8 cellular contexts compared by ENCODE assay signal in the genomic region with DNA sequence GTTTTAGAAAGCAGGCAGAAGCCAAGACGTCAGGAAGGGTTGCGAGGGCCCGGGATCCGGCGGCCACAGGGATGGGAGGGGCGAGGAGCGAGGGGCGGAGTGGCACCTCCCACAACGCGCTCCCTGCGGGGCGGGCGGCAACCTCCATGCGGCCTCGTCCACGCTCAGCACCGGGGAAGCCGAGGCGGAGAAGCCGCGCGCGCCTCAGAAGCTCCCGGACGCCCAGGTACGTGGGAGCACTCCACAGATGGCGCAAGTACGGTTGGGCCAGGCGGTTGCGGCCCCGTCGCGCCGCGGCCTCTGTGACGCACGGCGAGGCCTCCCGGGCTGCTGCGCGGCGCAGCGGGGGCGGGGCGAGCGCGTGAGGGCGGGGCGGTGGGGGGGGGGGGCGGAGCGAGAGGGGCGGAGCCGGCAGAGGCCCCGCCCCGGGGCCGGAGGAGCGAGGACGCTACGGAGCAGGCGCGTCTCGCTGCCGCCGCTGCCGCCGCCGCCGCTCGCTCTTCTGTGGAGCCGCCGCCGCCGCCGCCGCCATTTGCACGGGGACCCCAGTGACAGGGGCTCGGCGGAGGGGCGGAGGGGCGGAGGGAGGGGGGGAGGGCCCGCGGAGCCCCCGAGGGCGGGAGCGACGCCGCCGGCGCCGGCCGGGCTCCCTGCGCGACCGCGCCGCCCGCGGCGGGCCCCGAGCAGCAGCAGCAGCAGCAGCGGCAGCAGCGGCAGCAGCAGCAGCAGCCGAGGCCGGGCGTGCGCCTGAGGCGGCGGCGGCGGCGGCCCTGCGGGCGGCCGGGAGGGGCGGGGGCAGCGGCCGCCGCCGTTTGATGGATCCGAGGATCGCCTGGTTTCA. TPM values are rescaled to one million over a fixed set of nuclear protein-coding genes. Genes with fewer than 3 reads are reported as not detected.
DNase-seq lines count a peak whose midpoint lies in the region; ATAC-seq and TF ChIP-seq lines count a peak whose summit lies in the region.

A gene (plus strand): TSS at position 500 of the 841 bp plus-strand sequence. CDS start 316 bp downstream, at position 816.

- H3K9me3 ChIP-seq in CD4-positive, CD25-positive, alpha-beta regulatory T cell (ENCODE audit: control insufficient read depth in 2 of 2, low read length in 2 of 2): no peaks in the 10 kb centered on the region
- H3K9me3 ChIP-seq in endodermal cell (ENCODE audit: control insufficient read depth, low read length): no peaks in the 10 kb centered on the region

- peak within 1 kb of the TSS; percentile 80 for H3K9ac ChIP-seq in endodermal cell (ENCODE audit: extremely low read depth, low read length, poor library complexity, severe bottlenecking)

- peaks cover 11% of the 10 kb centered on the region for H3K36me3 Mint-ChIP-seq in CD4-positive, CD25-positive, alpha-beta regulatory T cell
- peaks cover 3% of the 10 kb centered on the region for H3K36me3 Mint-ChIP-seq in endodermal cell (ENCODE audit: low read depth)
- no peaks in the 10 kb centered on the region for H3K36me3 Mint-ChIP-seq in mesothelial cell of epicardium

- peaks cover 50% of the 10 kb centered on the region for H3K4me1 ChIP-seq in CD4-positive, CD25-positive, alpha-beta regulatory T cell (ENCODE audit: control insufficient read depth, insufficient read depth, low read length, poor library complexity, severe bottlenecking)
- no peaks in the 10 kb centered on the region for H3K4me1 ChIP-seq in endodermal cell (ENCODE audit: control insufficient read depth, insufficient read depth, low read length)

- peak within 1 kb of the TSS; percentile 95 for H3K27ac ChIP-seq in CD4-positive, CD25-positive, alpha-beta regulatory T cell (ENCODE audit: insufficient read depth, low read length, poor library complexity, severe bottlenecking)
- H3K27ac ChIP-seq in endodermal cell (ENCODE audit: low read depth, low read length): peak within 1 kb of the TSS; percentile 89

- WGBS in endodermal cell (ENCODE audit: insufficient coverage in 1 of 2, insufficient read length in 1 of 2), 2 experiments: 1% methylated on average over 37 to 95 of the region's 121 CpGs

- H3K4me3 Mint-ChIP-seq in CD4-positive, CD25-positive, alpha-beta regulatory T cell: peak within 1 kb of the TSS; percentile 95 to 96 (median 96)
- H3K4me3 Mint-ChIP-seq in endodermal cell: peak within 1 kb of the TSS; percentile 72
- H3K4me3 Mint-ChIP-seq in mesothelial cell of epicardium: peak within 1 kb of the TSS; percentile 89

- peaks cover 9 to 42% (median 26%) of the 10 kb centered on the region in 4 donors for H3K4me1 Mint-ChIP-seq in CD4-positive, CD25-positive, alpha-beta regulatory T cell
- peaks cover 17% of the 10 kb centered on the region for H3K4me1 Mint-ChIP-seq in endodermal cell
- H3K4me1 Mint-ChIP-seq in mesothelial cell of epicardium: peaks cover 23% of the 10 kb centered on the region

- ATAC-seq in CD4-positive, CD25-positive, alpha-beta regulatory T cell (ENCODE audit: low read depth in 2 of 2): peak; percentile 82 to 83
- peak; percentile 68 for ATAC-seq in GM19351 (IDR thresholded peaks at IDR 0.05; ENCODE audit: unreplicated experiment)
- ATAC-seq in HG03469 (IDR thresholded peaks at IDR 0.05; ENCODE audit: unreplicated experiment): peak; percentile 55

- TF ChIP-seq CTCF in endodermal cell (conservative IDR thresholded peaks at IDR 0.05) (no peak), mesothelial cell of epicardium (IDR thresholded peaks at IDR 0.05; ENCODE audit: unreplicated experiment) (no peak)

- H3K27ac Mint-ChIP-seq in CD4-positive, CD25-positive, alpha-beta regulatory T cell: peak within 1 kb of the TSS; percentile 97 to 99 (median 97)
- H3K27ac Mint-ChIP-seq in endodermal cell (peak within 1 kb of the TSS; percentile 91), mesothelial cell of epicardium (peak within 1 kb of the TSS; percentile 96)

- no peaks in the 10 kb centered on the region for H3K36me3 ChIP-seq in CD4-positive, CD25-positive, alpha-beta regulatory T cell (ENCODE audit: control insufficient read depth, insufficient read depth, low read length)
- no peaks in the 10 kb centered on the region for H3K36me3 ChIP-seq in endodermal cell (ENCODE audit: control insufficient read depth, insufficient read depth, low read length)

- H3K9me3 Mint-ChIP-seq in CD4-positive, CD25-positive, alpha-beta regulatory T cell: no peaks in the 10 kb centered on the region
- no peaks in the 10 kb centered on the region for H3K9me3 Mint-ChIP-seq in endodermal cell
- no peaks in the 10 kb centered on the region for H3K9me3 Mint-ChIP-seq in mesothelial cell of epicardium

- peak within 1 kb of the TSS; percentile 86 for H3K4me3 ChIP-seq in CD4-positive, CD25-positive, alpha-beta regulatory T cell (ENCODE audit: low read depth, low read length)
- H3K4me3 ChIP-seq in endodermal cell (ENCODE audit: low read length): peak within 1 kb of the TSS; percentile 93

- no peaks in the 10 kb centered on the region for H3K27me3 ChIP-seq in CD4-positive, CD25-positive, alpha-beta regulatory T cell (ENCODE audit: control insufficient read depth, insufficient read depth, low read length)
- no peaks in the 10 kb centered on the region for H3K27me3 ChIP-seq in endodermal cell (ENCODE audit: control insufficient read depth, insufficient read depth, low read length, poor library complexity, severe bottlenecking)

- H3K27me3 Mint-ChIP-seq in CD4-positive, CD25-positive, alpha-beta regulatory T cell: no peaks in the 10 kb centered on the region
- H3K27me3 Mint-ChIP-seq in endodermal cell (ENCODE audit: insufficient read depth) (no peaks in the 10 kb centered on the region), mesothelial cell of epicardium (ENCODE audit: low read depth) (no peaks in the 10 kb centered on the region)

- DNase-seq in CD4-positive, CD25-positive, alpha-beta regulatory T cell: peak; percentile 84 to 94 (median 93)
- DNase-seq in NOMO-1 (lab: John Stamatoyannopoulos, UW; ENCODE audit: unreplicated experiment in 2 of 2) (peak; percentile 66 to 77), endodermal cell (peak; percentile 93), mesothelial cell of epicardium (ENCODE audit: low spot score in 2 of 2, unreplicated experiment in 2 of 2) (peak; percentile 63 to 85)
- DNase-seq in activated CD8-positive, alpha-beta memory T cell treated with anti-CD3 and anti-CD28 coated beads, Interleukin-2, amount 50 U/mL, for 24 hours (ENCODE audit: extremely low read depth): peak; percentile 61
- peak; percentile 75 to 80 for DNase-seq in stimulated activated CD8-positive, alpha-beta memory T cell treated with anti-CD3 and anti-CD28 coated beads, Interleukin-15, amount 100 ng/mL, for 4 hours (ENCODE audit: low read depth in 2 of 2)

RNA-seq across cellular contexts. Expression of the gene that starts here (rescaled TPM):
- total RNA-seq in CD4-positive, CD25-positive, alpha-beta regulatory T cell: 19.7 TPM
- polyA plus RNA-seq in CD4-positive, CD25-positive, alpha-beta regulatory T cell: 1 to 10 TPM; 3.5 to 4.2 (median 3.5) TPM
- total RNA-seq in endodermal cell (10 to 100 TPM; 12.8 to 14.1 TPM), mesothelial cell of epicardium (10.9 to 11.5 TPM (median 11.3 TPM) in 3 replicates)
- 9.3 TPM for polyA plus RNA-seq in endodermal cell (2013, experiment 1 of 2)
- polyA plus RNA-seq in endodermal cell (2013, experiment 2 of 2): 8.9 TPM

Comparison
In these comparisons a context has a peak if more than half of its experiments do, and no peak if none do; other contexts are left out.
1. Peak in every context shown above with its lines: DNase-seq, ATAC-seq, H3K4me3 ChIP-seq and H3K27ac ChIP-seq.